8 cellular contexts compared by ENCODE assay signal in the genomic region with DNA sequence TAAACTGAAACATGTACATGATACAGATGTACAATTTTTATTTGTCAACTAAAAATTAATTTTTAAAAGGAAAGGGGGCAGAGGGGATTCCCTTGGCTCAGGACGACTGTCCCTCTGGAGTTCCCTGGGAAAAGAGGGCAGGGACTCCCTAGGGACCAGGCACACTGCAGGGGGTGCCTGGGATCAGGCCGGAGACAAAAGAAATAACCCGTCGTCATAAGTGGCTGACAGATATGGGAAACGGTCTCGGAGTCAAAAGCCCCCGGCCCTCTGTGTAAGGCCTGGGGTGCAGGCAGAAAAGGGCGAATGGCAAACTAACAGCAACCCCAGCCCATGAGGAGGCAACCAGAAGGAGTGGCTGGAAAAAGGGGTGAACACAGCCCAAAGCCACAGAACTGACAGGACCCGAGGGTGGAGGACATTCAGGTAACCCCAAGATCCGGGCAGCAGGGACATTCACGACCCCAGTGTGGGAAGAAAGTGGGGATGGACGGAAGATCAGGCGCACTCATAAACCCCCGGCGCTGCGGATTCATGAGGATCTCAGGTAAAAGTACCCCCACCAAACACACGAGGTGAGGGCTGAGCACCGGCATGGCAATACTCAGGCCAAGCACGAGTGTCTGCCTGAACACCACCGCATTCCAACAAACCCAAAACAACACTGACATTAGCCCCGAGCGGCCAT. TPM values are rescaled to one million over a fixed set of nuclear protein-coding genes. Genes with fewer than 3 reads are reported as not detected.
DNase-seq lines count a peak whose midpoint lies in the region; ATAC-seq and TF ChIP-seq lines count a peak whose summit lies in the region.
"Had no signal": no experiment of that assay in that cellular context is flagged by ENCODE, and none has a peak within 500 bp of the region (broad histone marks: within the 10 kb centered on the region; RNA-seq: fewer than 3 reads in every experiment).

No MANE protein-coding gene starts in this region.

- H3K9me3 ChIP-seq in lower lobe of right lung: no peaks in the 10 kb centered on the region

- H3K27ac ChIP-seq in lower lobe of right lung (peak overlapping the region; percentile 89), temporal lobe (ENCODE audit: low read depth, low read length) (peak overlapping the region; percentile 53)

- peak overlapping the region; percentile 16 for H3K4me3 Mint-ChIP-seq in central memory CD8-positive, alpha-beta T cell
- H3K4me3 Mint-ChIP-seq: activated CD4-positive, alpha-beta memory T cell treated with anti-CD3 and anti-CD28 coated beads, Interleukin-2, amount 10 ng/mL, durations not matched to agents 7 days and 5 days had no signal

- peaks cover 100% of the 10 kb centered on the region for H3K4me1 ChIP-seq in lower lobe of right lung

- no peak for ATAC-seq in central memory CD8-positive, alpha-beta T cell (replicated peaks; ENCODE audit: extremely low read depth, poor library complexity, severe bottlenecking)
- no peak for ATAC-seq in lower lobe of right lung

- DNase-seq in LNCaP clone FGC (ENCODE audit: low read depth) (no peak), lower lobe of right lung (no peak), middle frontal gyrus (ENCODE audit: extremely low spot score, low spot score) (no peak), T-helper 2 cell (no peak)
- DNase-seq in central memory CD8-positive, alpha-beta T cell (ENCODE audit: low spot score in 2 of 2): no peak
- DNase-seq in stimulated activated CD4-positive, alpha-beta T cell treated with anti-CD3 and anti-CD28 coated beads, Interleukin-4, amount 100 ng/mL, for 1 hour: no peak
- DNase-seq: activated CD4-positive, alpha-beta memory T cell treated with anti-CD3 and anti-CD28 coated beads, Interleukin-2, amount 10 ng/mL, durations not matched to agents 7 days and 5 days had no signal

- H3K4me1 Mint-ChIP-seq in central memory CD8-positive, alpha-beta T cell: peaks cover 82% of the 10 kb centered on the region

- peak overlapping the region; percentile 52 for H3K27ac Mint-ChIP-seq in central memory CD8-positive, alpha-beta T cell (ENCODE audit: low read depth)
- H3K27ac Mint-ChIP-seq: activated CD4-positive, alpha-beta memory T cell treated with anti-CD3 and anti-CD28 coated beads, Interleukin-2, amount 10 ng/mL, durations not matched to agents 7 days and 5 days had no signal

- H3K36me3 Mint-ChIP-seq in central memory CD8-positive, alpha-beta T cell (ENCODE audit: insufficient read depth): peaks cover 11% of the 10 kb centered on the region

- H3K36me3 ChIP-seq in lower lobe of right lung: peaks cover 29% of the 10 kb centered on the region

- H3K9me3 Mint-ChIP-seq in central memory CD8-positive, alpha-beta T cell: no peaks in the 10 kb centered on the region
- H3K9me3 Mint-ChIP-seq: activated CD4-positive, alpha-beta memory T cell treated with anti-CD3 and anti-CD28 coated beads, Interleukin-2, amount 10 ng/mL, durations not matched to agents 7 days and 5 days had no signal

- intact Hi-C loops in lower lobe of right lung (cut with DNase I): loop anchor here (5.0 kb wide), 1 partner anchor 36 kb away; no protein-coding TSS in a partner anchor

- TF ChIP-seq CTCF in LNCaP clone FGC (IDR thresholded peaks at IDR 0.05; ENCODE audit: control insufficient read depth, extremely low read depth, insufficient read depth) (no peak), lower lobe of right lung (IDR thresholded peaks at IDR 0.05) (no peak)

- H3K27me3 ChIP-seq in lower lobe of right lung (ENCODE audit: low read depth): no peaks in the 10 kb centered on the region

- H3K4me3 ChIP-seq in LNCaP clone FGC (ENCODE audit: low read depth, low read length) (peak overlapping the region; percentile 49), lower lobe of right lung (peak overlapping the region; percentile 33)

- H3K27me3 Mint-ChIP-seq in central memory CD8-positive, alpha-beta T cell: no peaks in the 10 kb centered on the region
- H3K27me3 Mint-ChIP-seq: activated CD4-positive, alpha-beta memory T cell treated with anti-CD3 and anti-CD28 coated beads, Interleukin-2, amount 10 ng/mL, durations not matched to agents 7 days and 5 days had no signal

RNA-seq across cellular contexts. Expression of a gene that starts 6.7 kb away (rescaled TPM):
- total RNA-seq in lower lobe of right lung: 61.9 TPM
- 15.5 TPM for total RNA-seq in temporal lobe
